In the genomic region with DNA sequence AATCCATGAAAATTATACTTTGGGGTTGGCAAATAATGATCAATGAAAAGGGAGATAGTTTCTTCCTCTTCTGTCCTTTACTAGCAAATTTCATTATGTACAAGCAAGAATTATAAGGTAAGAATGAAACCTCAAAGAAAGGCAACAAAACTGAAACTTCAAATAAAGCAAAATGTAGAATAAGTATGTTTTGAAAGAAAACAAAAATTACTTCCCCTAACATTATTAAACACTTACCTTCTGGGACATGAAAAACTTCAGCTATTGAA, we compare ENCODE assay signal across 20 cellular contexts. TPM values are rescaled to one million over a fixed set of nuclear protein-coding genes. Genes with fewer than 3 reads are reported as not detected.
DNase-seq lines count a peak whose midpoint lies in the region; ATAC-seq and TF ChIP-seq lines count a peak whose summit lies in the region.
"Had no signal": no experiment of that assay in that cellular context is flagged by ENCODE, and none has a peak within 500 bp of the region (broad histone marks: within the 10 kb centered on the region; RNA-seq: fewer than 3 reads in every experiment).

No MANE protein-coding gene starts in this region.

- no peaks in the 10 kb centered on the region for H3K27me3 Mint-ChIP-seq in activated naive CD4-positive, alpha-beta T cell treated with anti-CD3 and anti-CD28 coated beads, Interleukin-2, amount 50 U/mL, for 24 hours
- H3K27me3 Mint-ChIP-seq in activated naive CD4-positive, alpha-beta T cell treated with anti-CD3 and anti-CD28 coated beads for 36 hours (ENCODE audit: low read depth) = no peaks in the 10 kb centered on the region
- H3K27me3 Mint-ChIP-seq in stimulated activated memory B cell treated with anti-CD40 and anti-IgM and Interleukin-4, amounts not matched to agents 10 μg/mL and 1 μg/mL and 100 μg/mL, for 72 hours = no peaks in the 10 kb centered on the region
- H3K27me3 Mint-ChIP-seq in CD8-positive, alpha-beta T cell (ENCODE audit: low read depth) = no peaks in the 10 kb centered on the region
- H3K27me3 Mint-ChIP-seq: activated naive CD4-positive, alpha-beta T cell treated with anti-CD3 and anti-CD28 coated beads, Interleukin-2, amount 10 ng/mL, durations not matched to agents 7 days and 5 days; naive B cell had no signal

- CTCF ChIA-PET in activated naive CD4-positive, alpha-beta T cell treated with anti-CD3 and anti-CD28 coated beads for 36 hours (lab: Charles Lee) = interaction anchor here (5.7 kb wide), 1 partner anchor 11 kb away, joined by 36 read pairs; no protein-coding TSS in a partner anchor
- CTCF ChIA-PET in CD8-positive, alpha-beta T cell (lab: Charles Lee) = interaction anchor here (2.5 kb wide), 1 partner anchor 10 kb away, joined by 16 read pairs; no protein-coding TSS in a partner anchor

- no peak for TF ChIP-seq POLR2A in lower leg skin (IDR thresholded peaks at IDR 0.05)

- peak overlapping the region; percentile 59 for H3K27ac Mint-ChIP-seq in activated naive CD4-positive, alpha-beta T cell treated with anti-CD3 and anti-CD28 coated beads, Interleukin-2, amount 50 U/mL, for 24 hours
- H3K27ac Mint-ChIP-seq in activated naive CD4-positive, alpha-beta T cell treated with anti-CD3 and anti-CD28 coated beads for 36 hours = no peak overlapping the region
- peak overlapping the region; percentile 86 for H3K27ac Mint-ChIP-seq in stimulated activated memory B cell treated with anti-CD40 and anti-IgM and Interleukin-4, amounts not matched to agents 10 μg/mL and 1 μg/mL and 100 μg/mL, for 72 hours
- no peak overlapping the region for H3K27ac Mint-ChIP-seq in CD8-positive, alpha-beta T cell
- H3K27ac Mint-ChIP-seq: activated naive CD4-positive, alpha-beta T cell treated with anti-CD3 and anti-CD28 coated beads, Interleukin-2, amount 10 ng/mL, durations not matched to agents 7 days and 5 days; WTC11 had no signal

- no peaks in the 10 kb centered on the region for H3K9me3 Mint-ChIP-seq in activated naive CD4-positive, alpha-beta T cell treated with anti-CD3 and anti-CD28 coated beads, Interleukin-2, amount 50 U/mL, for 24 hours
- no peaks in the 10 kb centered on the region for H3K9me3 Mint-ChIP-seq in activated naive CD4-positive, alpha-beta T cell treated with anti-CD3 and anti-CD28 coated beads for 36 hours
- no peaks in the 10 kb centered on the region for H3K9me3 Mint-ChIP-seq in stimulated activated memory B cell treated with anti-CD40 and anti-IgM and Interleukin-4, amounts not matched to agents 10 μg/mL and 1 μg/mL and 100 μg/mL, for 72 hours
- no peaks in the 10 kb centered on the region for H3K9me3 Mint-ChIP-seq in CD8-positive, alpha-beta T cell
- H3K9me3 Mint-ChIP-seq: activated naive CD4-positive, alpha-beta T cell treated with anti-CD3 and anti-CD28 coated beads, Interleukin-2, amount 10 ng/mL, durations not matched to agents 7 days and 5 days; naive B cell; WTC11 had no signal

- no peaks in the 10 kb centered on the region for H3K27me3 ChIP-seq in MM.1S (replicated peaks; ENCODE audit: insufficient read depth, low read length)
- no peaks in the 10 kb centered on the region for H3K27me3 ChIP-seq in CD8-positive, alpha-beta T cell (ENCODE audit: insufficient read depth, low read length)
- H3K27me3 ChIP-seq: heart right ventricle, uterus had no signal

- POLR2A ChIA-PET in CD8-positive, alpha-beta T cell (lab: Charles Lee) = interaction anchor here (0.7 to 1.0 kb wide), 4 partner anchors 10 to 550 kb away, joined by 3 to 5 read pairs (median 3); no protein-coding TSS in a partner anchor

- peaks cover 7% of the 10 kb centered on the region; the same call in 1 of the 2 replicates for H3K36me3 ChIP-seq in MM.1S (replicated peaks; ENCODE audit: insufficient read depth, low read length)
- H3K36me3 ChIP-seq in CD8-positive, alpha-beta T cell (ENCODE audit: insufficient read depth, low read length) = peaks cover 20% of the 10 kb centered on the region
- H3K36me3 ChIP-seq: uterus had no signal

- TF ChIP-seq CTCF in MM.1S (IDR thresholded peaks at IDR 0.05; ENCODE audit: low read length) (no peak), lower leg skin (IDR thresholded peaks at IDR 0.05) (no peak)
- TF ChIP-seq CTCF in CD8-positive, alpha-beta T cell (IDR thresholded peaks at IDR 0.05) = no peak

- H3K36me3 Mint-ChIP-seq in activated naive CD4-positive, alpha-beta T cell treated with anti-CD3 and anti-CD28 coated beads, Interleukin-2, amount 50 U/mL, for 24 hours = peaks cover 30% of the 10 kb centered on the region
- H3K36me3 Mint-ChIP-seq in activated naive CD4-positive, alpha-beta T cell treated with anti-CD3 and anti-CD28 coated beads for 36 hours (ENCODE audit: low read depth) = peaks cover 48% of the 10 kb centered on the region
- H3K36me3 Mint-ChIP-seq in stimulated activated memory B cell treated with anti-CD40 and anti-IgM and Interleukin-4, amounts not matched to agents 10 μg/mL and 1 μg/mL and 100 μg/mL, for 72 hours = peaks cover 39% of the 10 kb centered on the region
- H3K36me3 Mint-ChIP-seq in CD8-positive, alpha-beta T cell = peaks cover 72% of the 10 kb centered on the region

- no peak for DNase-seq in activated naive CD4-positive, alpha-beta T cell treated with anti-CD3 and anti-CD28 coated beads for 36 hours
- no peak for DNase-seq in MM.1S
- no peak for DNase-seq in CD1c-positive myeloid dendritic cell (ENCODE audit: extremely low spot score)
- no peak for DNase-seq in lower leg skin (ENCODE audit: low spot score in 2 of 2)
- no peak for DNase-seq in CD8-positive, alpha-beta T cell
- DNase-seq: activated naive CD4-positive, alpha-beta T cell treated with anti-CD3 and anti-CD28 coated beads, Interleukin-2, amount 10 ng/mL, durations not matched to agents 7 days and 5 days; COR-L47; heart right ventricle; islet precursor cell; NCI-H1092 treated with DMSO at 0.1 percent for 48 hours; NCI-H526; SHP77; stimulated activated CD4-positive, alpha-beta T cell treated with anti-CD3 and anti-CD28 coated beads, Interleukin-1b, Interleukin-23, amount 100 ng/mL, for 48 hours; uterus had no signal

- peaks cover 39% of the 10 kb centered on the region for H3K4me1 Mint-ChIP-seq in activated naive CD4-positive, alpha-beta T cell treated with anti-CD3 and anti-CD28 coated beads, Interleukin-2, amount 50 U/mL, for 24 hours
- peaks cover 51% of the 10 kb centered on the region for H3K4me1 Mint-ChIP-seq in activated naive CD4-positive, alpha-beta T cell treated with anti-CD3 and anti-CD28 coated beads for 36 hours (ENCODE audit: low read depth)
- H3K4me1 Mint-ChIP-seq in stimulated activated memory B cell treated with anti-CD40 and anti-IgM and Interleukin-4, amounts not matched to agents 10 μg/mL and 1 μg/mL and 100 μg/mL, for 72 hours = peaks cover 29% of the 10 kb centered on the region
- peaks cover 21% of the 10 kb centered on the region for H3K4me1 Mint-ChIP-seq in CD8-positive, alpha-beta T cell (ENCODE audit: low read depth)

- H3K4me3 ChIP-seq in MM.1S (ENCODE audit: low read length) (no peak overlapping the region), lower leg skin (ENCODE audit: low read depth, poor library complexity, severe bottlenecking) (no peak overlapping the region)
- H3K4me3 ChIP-seq in CD8-positive, alpha-beta T cell (ENCODE audit: low read depth, low read length) = no peak overlapping the region
- H3K4me3 ChIP-seq: HAP-1, heart right ventricle, uterus had no signal

- 0 out of 2 replicates have a peak, but pooled peaks cover 13% of the 10 kb centered on the region for H3F3A ChIP-seq in MM.1S (ENCODE audit: insufficient read depth, low read length)

- no peak overlapping the region for H3K27ac ChIP-seq in MM.1S (ENCODE audit: low read length)
- H3K27ac ChIP-seq in CD8-positive, alpha-beta T cell (ENCODE audit: low read depth, low read length) = no peak overlapping the region
- H3K27ac ChIP-seq: uterus had no signal

- no peak overlapping the region for H3K4me3 Mint-ChIP-seq in activated naive CD4-positive, alpha-beta T cell treated with anti-CD3 and anti-CD28 coated beads, Interleukin-2, amount 50 U/mL, for 24 hours
- no peak overlapping the region for H3K4me3 Mint-ChIP-seq in activated naive CD4-positive, alpha-beta T cell treated with anti-CD3 and anti-CD28 coated beads for 36 hours
- H3K4me3 Mint-ChIP-seq in stimulated activated memory B cell treated with anti-CD40 and anti-IgM and Interleukin-4, amounts not matched to agents 10 μg/mL and 1 μg/mL and 100 μg/mL, for 72 hours = no peak overlapping the region
- no peak overlapping the region for H3K4me3 Mint-ChIP-seq in CD8-positive, alpha-beta T cell
- H3K4me3 Mint-ChIP-seq: activated naive CD4-positive, alpha-beta T cell treated with anti-CD3 and anti-CD28 coated beads, Interleukin-2, amount 10 ng/mL, durations not matched to agents 7 days and 5 days; WTC11 had no signal

- H3K4me1 ChIP-seq in MM.1S (ENCODE audit: low read length) = peaks cover 15% of the 10 kb centered on the region
- no peaks in the 10 kb centered on the region for H3K4me1 ChIP-seq in CD8-positive, alpha-beta T cell (ENCODE audit: insufficient read depth, low read length)
- H3K4me1 ChIP-seq: uterus had no signal

- peak overlapping the region; percentile 27; the same call in 1 of the 2 replicates for H3K4me2 ChIP-seq in MM.1S (ENCODE audit: low read depth, low read length)

- no peak overlapping the region for H3K9ac ChIP-seq in MM.1S (ENCODE audit: low read length)

- H3K9me2 ChIP-seq in MM.1S (replicated peaks; ENCODE audit: insufficient read depth, low read length) = no peaks in the 10 kb centered on the region

- H3K9me3 ChIP-seq in MM.1S (replicated peaks; ENCODE audit: insufficient read depth, low read length) = no peaks in the 10 kb centered on the region
- H3K9me3 ChIP-seq in CD8-positive, alpha-beta T cell (ENCODE audit: low read length) = no peaks in the 10 kb centered on the region
- H3K9me3 ChIP-seq: HAP-1, heart right ventricle, uterus had no signal

- H3K79me2 ChIP-seq in MM.1S (ENCODE audit: low read length) = no peaks in the 10 kb centered on the region

- no peak overlapping the region for H2AFZ ChIP-seq in MM.1S (ENCODE audit: low read length)

- H4K20me1 ChIP-seq in MM.1S (ENCODE audit: insufficient read depth, low read length) = no peaks in the 10 kb centered on the region; the same call in 1 of the 2 replicates

- ATAC-seq in GM21447 (IDR thresholded peaks at IDR 0.05; ENCODE audit: unreplicated experiment) = peak; percentile 36
- ATAC-seq in stimulated activated memory B cell treated with anti-CD40 and anti-IgM and Interleukin-4, amounts not matched to agents 10 μg/mL and 1 μg/mL and 100 μg/mL, for 72 hours = peak; percentile 59
- no peak for ATAC-seq in CD8-positive, alpha-beta T cell
- ATAC-seq: WTC11 had no signal

- intact Hi-C loops in activated naive CD4-positive, alpha-beta T cell treated with anti-CD3 and anti-CD28 coated beads for 36 hours (cut with micrococcal nuclease) = no loop called here
- intact Hi-C loops in lower leg skin (cut with DNase I; ENCODE audit: low total_unique reads) = no loop called here
- intact Hi-C loops in CD8-positive, alpha-beta T cell (cut with DNase I, micrococcal nuclease) = no loop called here

RNA-seq across cellular contexts. Expression of a gene that starts 29.4 kb away (rescaled TPM):
- 10 to 100 TPM; 28.6 to 31.5 TPM for total RNA-seq in activated naive CD4-positive, alpha-beta T cell treated with anti-CD3 and anti-CD28 coated beads for 36 hours
- total RNA-seq in lower leg skin = 10 to 100 TPM; 19.5 to 26.4 (median 22.2) TPM
- total RNA-seq in CD8-positive, alpha-beta T cell = 10 to 100 TPM; 28.5 to 28.6 TPM

Comparison
In these comparisons a context has a peak if more than half of its experiments do, and no peak if none do; other contexts are left out.
1. H3K27ac Mint-ChIP-seq: peak in activated naive CD4-positive, alpha-beta T cell treated with anti-CD3 and anti-CD28 coated beads, Interleukin-2, amount 50 U/mL, for 24 hours (single experiment) and stimulated activated memory B cell treated with anti-CD40 and anti-IgM and Interleukin-4, amounts not matched to agents 10 μg/mL and 1 μg/mL and 100 μg/mL, for 72 hours (single experiment); none in activated naive CD4-positive, alpha-beta T cell treated with anti-CD3 and anti-CD28 coated beads for 36 hours (single experiment) and CD8-positive, alpha-beta T cell (single experiment).